8 cellular contexts compared by ENCODE assay signal in genomic region chr10:104353325-104354048, GRCh38. TPM values are rescaled to one million over a fixed set of nuclear protein-coding genes. Genes with fewer than 3 reads are reported as not detected.
A peak's percentile ranks its signal among the peaks of the same experiment; 100 is the strongest.
DNase-seq lines count a peak whose midpoint lies in the region; FAIRE-seq and TF ChIP-seq lines count a peak whose summit lies in the region.

A gene with protein sequence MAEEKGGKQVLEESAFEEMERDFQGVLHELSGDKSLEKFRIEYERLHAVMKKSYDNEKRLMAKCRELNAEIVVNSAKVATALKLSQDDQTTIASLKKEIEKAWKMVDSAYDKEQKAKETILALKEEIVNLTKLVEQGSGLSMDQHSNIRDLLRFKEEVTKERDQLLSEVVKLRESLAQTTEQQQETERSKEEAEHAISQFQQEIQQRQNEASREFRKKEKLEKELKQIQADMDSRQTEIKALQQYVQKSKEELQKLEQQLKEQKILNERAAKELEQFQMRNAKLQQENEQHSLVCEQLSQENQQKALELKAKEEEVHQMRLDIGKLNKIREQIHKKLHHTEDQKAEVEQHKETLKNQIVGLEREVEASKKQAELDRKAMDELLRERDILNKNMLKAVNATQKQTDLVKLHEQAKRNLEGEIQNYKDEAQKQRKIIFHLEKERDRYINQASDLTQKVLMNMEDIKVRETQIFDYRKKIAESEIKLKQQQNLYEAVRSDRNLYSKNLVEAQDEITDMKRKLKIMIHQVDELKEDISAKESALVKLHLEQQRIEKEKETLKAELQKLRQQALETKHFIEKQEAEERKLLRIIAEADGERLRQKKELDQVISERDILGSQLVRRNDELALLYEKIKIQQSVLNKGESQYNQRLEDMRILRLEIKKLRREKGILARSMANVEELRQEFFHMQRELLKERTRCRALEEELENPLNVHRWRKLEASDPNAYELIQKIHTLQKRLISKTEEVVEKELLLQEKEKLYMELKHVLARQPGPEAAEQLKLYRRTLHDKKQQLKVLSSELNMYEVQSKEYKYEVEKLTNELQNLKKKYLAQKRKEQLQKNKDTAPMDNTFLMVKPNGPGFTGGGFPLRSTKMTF (plus strand): TSS chr10:104353833. CDS start chr10:104353898, 65 bp downstream.

- H3K79me2 ChIP-seq in endothelial cell of umbilical vein (ENCODE audit: control insufficient read depth, insufficient read depth, low read length) = no peaks in the 10 kb centered on the region

- no peaks in the 10 kb centered on the region for H4K20me1 ChIP-seq in endothelial cell of umbilical vein (replicated peaks; ENCODE audit: control insufficient read depth, extremely low read depth, insufficient read depth, low read length)

- H3K4me3 Mint-ChIP-seq in CD4-positive, alpha-beta memory T cell = peak within 1 kb of the TSS in 3 of 8 donors; percentile 41 to 72 (median 61)

- no peaks in the 10 kb centered on the region for H3K27me3 ChIP-seq in CD4-positive, alpha-beta memory T cell (ENCODE audit: insufficient read depth, low read length)
- no peaks in the 10 kb centered on the region for H3K27me3 ChIP-seq in HL-60 (ENCODE audit: insufficient read depth, poor library complexity, severe bottlenecking)
- peaks cover 0 to 5% of the 10 kb centered on the region in 2 experiments for H3K27me3 ChIP-seq in endothelial cell of umbilical vein (ENCODE audit: control insufficient read depth in 2 of 2, insufficient read depth in 2 of 2, low read length in 2 of 2)

- H3K4me1 ChIP-seq in CD4-positive, alpha-beta memory T cell (ENCODE audit: insufficient read depth, low read length) = peaks cover 33% of the 10 kb centered on the region
- peaks cover 13% of the 10 kb centered on the region for H3K4me1 ChIP-seq in endothelial cell of umbilical vein (ENCODE audit: control insufficient read depth, extremely low read depth, insufficient read depth, low read length)

- H3K4me3 ChIP-seq in CD4-positive, alpha-beta memory T cell (ENCODE audit: low read length in 2 of 2) = peak within 1 kb of the TSS; percentile 17 to 58
- H3K4me3 ChIP-seq in HL-60 (replicated peaks; ENCODE audit: insufficient read depth, low read length) (peak within 1 kb of the TSS; percentile 24), endothelial cell of umbilical vein (replicated peaks in 1 of 3; ENCODE audit: insufficient read depth in 1 of 3, low read depth in 1 of 3, low read length in 3 of 3) (peak within 1 kb of the TSS; percentile 38 to 66 (median 42))

- no peaks in the 10 kb centered on the region for H3K9me3 ChIP-seq in CD4-positive, alpha-beta memory T cell (ENCODE audit: control insufficient read depth in 1 of 2, low read length in 2 of 2)
- no peaks in the 10 kb centered on the region for H3K9me3 ChIP-seq in endothelial cell of umbilical vein (replicated peaks; ENCODE audit: control insufficient read depth, insufficient read depth, low read length)

- peak within 1 kb of the TSS; percentile 18 for H3K27ac ChIP-seq in CD4-positive, alpha-beta memory T cell (ENCODE audit: low read depth, low read length)
- H3K27ac ChIP-seq in HL-60 (replicated peaks) = no peak within 1 kb of the TSS
- H3K27ac ChIP-seq in endothelial cell of umbilical vein (ENCODE audit: insufficient read depth, low read depth, low read length) = no peak within 1 kb of the TSS

- H3K27me3 Mint-ChIP-seq in CD4-positive, alpha-beta memory T cell = no peaks in the 10 kb centered on the region

- H3K9me1 ChIP-seq in endothelial cell of umbilical vein (replicated peaks; ENCODE audit: control insufficient read depth, extremely low read depth, insufficient read depth, low read length) = no peaks in the 10 kb centered on the region

- no TSS peak for BruUV-seq in endothelial cell of umbilical vein (replicated peaks; lab: Mats Ljungman, UMichigan)

- H3K4me2 ChIP-seq in endothelial cell of umbilical vein (ENCODE audit: insufficient read depth, low read length) = peak within 1 kb of the TSS; percentile 90

- CTCF ChIA-PET in CD4-positive, alpha-beta memory T cell (lab: Charles Lee; ENCODE audit: partially characterized antibody) = interaction anchor here (0.7 to 11.8 kb wide), 20 partner anchors 10 to 94 kb away, joined by 3 to 481 read pairs (median 8); partner anchors contain the start of genes GSTO2 and ITPRIP
- CTCF ChIA-PET in endothelial cell of umbilical vein (lab: Charles Lee) = interaction anchor here (0.6 to 6.0 kb wide), 24 partner anchors 10 to 232 kb away, joined by 3 to 136 read pairs (median 4); partner anchors contain the start of genes GSTO2, ITPRIP and SFR1

- peak within 1 kb of the TSS in 4 of 7 donors; percentile 34 to 66 (median 46) for H3K27ac Mint-ChIP-seq in CD4-positive, alpha-beta memory T cell

- intact Hi-C loops in CD4-positive, alpha-beta memory T cell (cut with micrococcal nuclease) = loop anchor here (1.0 kb wide), 1 partner anchor 15 kb away; the partner anchor contains the start of gene ITPRIP
- intact Hi-C loops in endothelial cell of umbilical vein (cut with micrococcal nuclease) = no loop called here

- H3K36me3 Mint-ChIP-seq in CD4-positive, alpha-beta memory T cell = no peaks in the 10 kb centered on the region

- TF ChIP-seq POLR2A in endothelial cell of umbilical vein (IDR thresholded peaks at IDR 0.05; ENCODE audit: low read depth, low read length) = no peak

- peak within 1 kb of the TSS; percentile 25 for H3K9ac ChIP-seq in endothelial cell of umbilical vein (replicated peaks; ENCODE audit: extremely low read depth, insufficient read depth, low read length)

- peak within 1 kb of the TSS; percentile 98 for H2AFZ ChIP-seq in endothelial cell of umbilical vein (ENCODE audit: low read depth, low read length)

- POLR2A ChIA-PET in CD4-positive, alpha-beta memory T cell (lab: Charles Lee; ENCODE audit: partially characterized antibody) = interaction anchor here (0.9 to 6.1 kb wide), 10 partner anchors 16 to 675 kb away, joined by 3 to 74 read pairs (median 6); partner anchors contain the start of genes GSTO2 and ITPRIP
- POLR2A ChIA-PET in endothelial cell of umbilical vein (lab: Charles Lee) = no interaction called here

- H3K4me1 Mint-ChIP-seq in CD4-positive, alpha-beta memory T cell = peaks cover 0 to 19% (median 14%) of the 10 kb centered on the region in 4 donors

- TF ChIP-seq CTCF in GM20000 (IDR thresholded peaks at IDR 0.05; ENCODE audit: extremely low read depth, missing control alignments) = peak; percentile 62
- peak; percentile 47 for TF ChIP-seq CTCF in HL-60 (IDR thresholded peaks at IDR 0.05; ENCODE audit: insufficient read depth, low read length)
- TF ChIP-seq CTCF in endothelial cell of umbilical vein (IDR thresholded peaks at IDR 0.05; ENCODE audit: extremely low read depth in 1 of 2, insufficient read depth in 1 of 2, low read depth in 1 of 2, low read length in 2 of 2) = peak; percentile 66 to 75

- no peaks in the 10 kb centered on the region for H3K36me3 ChIP-seq in CD4-positive, alpha-beta memory T cell (ENCODE audit: insufficient read depth, low read length)
- no peaks in the 10 kb centered on the region for H3K36me3 ChIP-seq in endothelial cell of umbilical vein (ENCODE audit: control insufficient read depth in 2 of 2, extremely low read depth in 1 of 2, insufficient read depth in 2 of 2, low read length in 2 of 2)

- FAIRE-seq in endothelial cell of umbilical vein (lab: Jason Lieb, UNC) = peak; percentile 84

- H3K9me3 Mint-ChIP-seq in CD4-positive, alpha-beta memory T cell = no peaks in the 10 kb centered on the region

- dilution Hi-C loops in endothelial cell of umbilical vein (cut with MboI; ENCODE audit: extremely low pct_ligation_motif_present, low sequenced_read_pairs) = no loop called here

- DNase-seq in CD4-positive, alpha-beta memory T cell = peak; percentile 87 to 91 (median 88)
- DNase-seq in GM20000 (ENCODE audit: low spot score) (peak; percentile 80), HL-60 (ENCODE audit: low read depth in 1 of 2, low spot score in 1 of 2) (peak; percentile 67 to 89), NCI-H82 (lab: John Stamatoyannopoulos, UW) (peak; percentile 95), endothelial cell of umbilical vein (ENCODE audit: low read depth, low spot score) (peak; percentile 88), middle frontal gyrus (ENCODE audit: extremely low spot score, low spot score) (peak; percentile 76)
- peak; percentile 78 for DNase-seq in activated CD8-positive, alpha-beta memory T cell treated with anti-CD3 and anti-CD28 coated beads for 4 hours (ENCODE audit: low read depth in 2 of 2)
- peak; percentile 78 to 82 for DNase-seq in stimulated activated CD8-positive, alpha-beta memory T cell treated with anti-CD3 and anti-CD28 coated beads, Interleukin-2, amount 100 ng/mL, for 48 hours (ENCODE audit: low read depth in 2 of 2)

TF ChIP-seq in endothelial cell of umbilical vein, 7 proteins besides CTCF, POLR2A, EP300 and RAD21:
- TF ChIP-seq JUN (IDR thresholded peaks at IDR 0.05; ENCODE audit: borderline replicate concordance, insufficient read depth, insufficient read length, low read depth) (no peak), MAX (IDR thresholded peaks at IDR 0.05; ENCODE audit: insufficient read depth, insufficient read length) (no peak), GATA2 (IDR thresholded peaks at IDR 0.05; ENCODE audit: insufficient read depth, insufficient read length, low read depth, low read length) (no peak)

RNA-seq across cellular contexts. Expression of the gene that starts here (rescaled TPM):
- total RNA-seq in CD4-positive, alpha-beta memory T cell = not detected
- not detected for polyA plus RNA-seq in CD4-positive, alpha-beta memory T cell
- 0.29 and 0.35 TPM in 2 replicates for total RNA-seq in endothelial cell of umbilical vein
- 0.03 and 0.07 TPM in 2 replicates for polyA plus RNA-seq in endothelial cell of umbilical vein
- 0.10 and 0.17 TPM in 2 replicates for polyA plus RNA-seq in endothelial cell of umbilical vein (2011; cell fraction: cytosol; rRNA removed)
- 1.0 and 1.5 TPM in 2 replicates for polyA plus RNA-seq in endothelial cell of umbilical vein (2011; cell fraction: nucleus; rRNA removed)
- 0.55 and 0.61 TPM in 2 replicates for polyA plus RNA-seq in endothelial cell of umbilical vein (2012)
- polyA minus RNA-seq in endothelial cell of umbilical vein = 0.07 TPM in 1 of 2 replicates, not detected in the other
- polyA minus RNA-seq in endothelial cell of umbilical vein (2011; cell fraction: cytosol; rRNA and poly(A)+ RNA removed) = not detected
- 0.34 and 0.72 TPM in 2 replicates for polyA minus RNA-seq in endothelial cell of umbilical vein (2011; cell fraction: nucleus; rRNA and poly(A)+ RNA removed)

Comparison
In these comparisons a context has a peak if more than half of its experiments do, and no peak if none do; other contexts are left out.
1. Peak in DNase-seq, H3K4me3 ChIP-seq and H3K27ac ChIP-seq in CD4-positive, alpha-beta memory T cell; RNA of the gene not detected or under 1 TPM.